In the genomic region with DNA sequence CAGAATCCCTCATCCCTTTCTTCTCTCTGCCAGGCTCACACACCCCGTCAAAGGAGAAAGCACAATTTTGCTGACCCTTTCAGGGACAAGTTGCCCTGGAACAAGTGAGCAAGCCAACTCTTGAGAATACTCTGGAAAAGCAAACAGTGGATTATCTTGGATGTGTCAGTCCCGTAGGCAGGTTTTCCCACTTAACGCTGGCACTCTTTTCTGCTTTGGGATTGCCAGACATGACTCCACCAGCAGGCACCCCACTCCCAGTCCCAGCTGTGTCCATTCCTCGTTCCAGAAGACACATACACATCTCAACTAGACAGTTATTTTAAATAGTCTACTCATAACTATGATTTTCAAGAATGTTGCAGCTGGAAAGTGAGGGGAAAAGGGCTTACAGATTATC, we compare ENCODE assay signal across 19 cellular contexts.
DNase-seq lines count a peak whose midpoint lies in the region; ATAC-seq, FAIRE-seq and TF ChIP-seq lines count a peak whose summit lies in the region.
"Had no signal": no experiment of that assay in that cellular context is flagged by ENCODE, and none has a peak within 500 bp of the region (broad histone marks: within the 10 kb centered on the region; RNA-seq: fewer than 3 reads in every experiment).

No MANE protein-coding gene starts in this region.

- BruUV-seq in mammary epithelial cell (replicated peaks; lab: Mats Ljungman, UMichigan) = no TSS peak

- no peaks in the 10 kb centered on the region for H3K9me3 ChIP-seq in right atrium auricular region
- no peaks in the 10 kb centered on the region for H3K9me3 ChIP-seq in mammary epithelial cell (replicated peaks; ENCODE audit: insufficient read depth, low read length)
- H3K9me3 ChIP-seq in lower lobe of right lung = no peaks in the 10 kb centered on the region
- H3K9me3 ChIP-seq: uterus had no signal

- H3K4me1 ChIP-seq in right atrium auricular region = no peaks in the 10 kb centered on the region
- H3K4me1 ChIP-seq in mammary epithelial cell (ENCODE audit: insufficient read depth, low read length) = peaks cover 33% of the 10 kb centered on the region
- no peaks in the 10 kb centered on the region for H3K4me1 ChIP-seq in lower lobe of right lung
- H3K4me1 ChIP-seq: uterus had no signal

- peak overlapping the region; percentile 22 for H3K9ac ChIP-seq in mammary epithelial cell (ENCODE audit: insufficient read depth, low read length)

- dilution Hi-C loops in mammary epithelial cell (cut with HindIII; ENCODE audit: low sequenced_read_pairs) = no loop called here

- H3K36me3 ChIP-seq in right atrium auricular region = no peaks in the 10 kb centered on the region
- H3K36me3 ChIP-seq in mammary epithelial cell (ENCODE audit: insufficient read depth, low read length) = no peaks in the 10 kb centered on the region
- H3K36me3 ChIP-seq in lower lobe of right lung = no peaks in the 10 kb centered on the region
- H3K36me3 ChIP-seq: uterus had no signal

- no peaks in the 10 kb centered on the region for H4K20me1 ChIP-seq in mammary epithelial cell (ENCODE audit: insufficient read depth, low read length)

- H3K27ac ChIP-seq in right atrium auricular region (no peak overlapping the region), mammary epithelial cell (ENCODE audit: insufficient read depth, low read depth, low read length) (peak overlapping the region; percentile 93), lower lobe of right lung (peak overlapping the region; percentile 5)
- H3K27ac ChIP-seq: uterus had no signal

- H3K4me3 ChIP-seq in right atrium auricular region = no peak overlapping the region
- H3K4me3 ChIP-seq in mammary epithelial cell (replicated peaks in 1 of 3; ENCODE audit: insufficient read depth in 1 of 3, low read depth in 2 of 3, low read length in 3 of 3) = no peak overlapping the region
- H3K4me3 ChIP-seq in lower lobe of right lung = no peak overlapping the region
- H3K4me3 ChIP-seq: uterus had no signal

- intact Hi-C loops in Right ventricle myocardium superior (cut with DNase I) = no loop called here
- intact Hi-C loops in mammary epithelial cell (cut with micrococcal nuclease) = loop anchor here (10.0 kb wide), 1 partner anchor 297 kb away; a partner anchor contains a TSS
- intact Hi-C loops in lower lobe of right lung (cut with DNase I) = no loop called here

- H2AFZ ChIP-seq in mammary epithelial cell (ENCODE audit: low read depth, low read length) = peak overlapping the region; percentile 18

- no peaks in the 10 kb centered on the region for H3K79me2 ChIP-seq in mammary epithelial cell (ENCODE audit: insufficient read depth, low read length)

- TF ChIP-seq CTCF in right atrium auricular region (IDR thresholded peaks at IDR 0.05) = no peak
- TF ChIP-seq CTCF in mammary epithelial cell (conservative IDR thresholded peaks at IDR 0.05 in 1 of 2, IDR thresholded peaks at IDR 0.05 in 1 of 2; ENCODE audit: extremely low read depth in 1 of 2, insufficient read depth in 1 of 2, low read depth in 1 of 2, low read length in 2 of 2) = no peak
- TF ChIP-seq CTCF in lower lobe of right lung (IDR thresholded peaks at IDR 0.05) = no peak

- H3K4me2 ChIP-seq in mammary epithelial cell (ENCODE audit: insufficient read depth, low read depth, low read length) = peak overlapping the region; percentile 61

- FAIRE-seq in urothelium cell line (lab: Jason Lieb, UNC) = no peak
- FAIRE-seq: A204.1, colon, D721Med, GM18507, HepG2 had no signal

- DNase-seq in Right ventricle myocardium superior = no peak
- DNase-seq in right atrium auricular region (ENCODE audit: low spot score) = no peak
- DNase-seq in mammary epithelial cell = no peak
- no peak for DNase-seq in lower lobe of right lung
- DNase-seq in urothelium cell line (ENCODE audit: low spot score) = peak; percentile 35
- no peak for DNase-seq in stimulated activated CD4-positive, alpha-beta T cell treated with anti-CD3 and anti-CD28 coated beads, Interleukin-2, amount 100 ng/mL, for 48 hours
- DNase-seq: activated CD4-positive, alpha-beta T cell treated with anti-CD3 and anti-CD28 coated beads for 36 hours; activated naive CD8-positive, alpha-beta T cell treated with anti-CD3 and anti-CD28 coated beads for 36 hours; NCI-H1436 treated with DMSO at 0.1 percent for 48 hours; NCI-H2171; NCI-H526 treated with DMSO at 0.1 percent for 48 hours; uterus had no signal

- H3K27me3 ChIP-seq in right atrium auricular region (no peaks in the 10 kb centered on the region), mammary epithelial cell (ENCODE audit: insufficient read depth, low read length) (no peaks in the 10 kb centered on the region), lower lobe of right lung (ENCODE audit: low read depth) (peaks cover 14% of the 10 kb centered on the region)
- H3K27me3 ChIP-seq: uterus had no signal

- CTCF ChIA-PET in mammary epithelial cell (lab: Charles Lee; ENCODE audit: low non-redundant PET) = interaction anchor here (0.6 to 1.4 kb wide), 2 partner anchors 78 to 145 kb away, joined by 4 to 11 read pairs; no protein-coding TSS in a partner anchor

- in situ Hi-C loops in mammary epithelial cell (cut with MboI; ENCODE audit: low sequenced_read_pairs in 2 of 2) = no loop called here

- ATAC-seq in Right ventricle myocardium superior (ENCODE audit: poor library complexity) (peak; percentile 43), lower lobe of right lung (peak in 1 of 2 donors; percentile 23), HG03571 (IDR thresholded peaks at IDR 0.05; ENCODE audit: unreplicated experiment) (no peak), GM18517 (IDR thresholded peaks at IDR 0.05; ENCODE audit: unreplicated experiment) (no peak)
- ATAC-seq: activated CD4-positive, alpha-beta T cell treated with anti-CD3 and anti-CD28 coated beads for 36 hours had no signal

- WGBS in mammary epithelial cell (ENCODE audit: low coverage, missing lambda C conversion rate) = 96% methylated on average over 4 of the region's 4 CpGs

Comparison
In these comparisons a context has a peak if more than half of its experiments do, and no peak if none do; other contexts are left out.
1. H3K27ac ChIP-seq: peak in mammary epithelial cell (single experiment) and lower lobe of right lung (single experiment); none in right atrium auricular region (0 of 2).